In genomic region chr7:21916629-21917028, GRCh38 we compare ENCODE assay signal across 23 cellular contexts.
"Had no signal": no experiment of that assay in that cellular context is flagged by ENCODE, and none has a peak within 500 bp of the region (broad histone marks: within the 10 kb centered on the region; RNA-seq: fewer than 3 reads in every experiment).

No MANE protein-coding gene starts in this region.

- H3K4me1 Mint-ChIP-seq: activated naive CD4-positive, alpha-beta T cell treated with anti-CD3 and anti-CD28 coated beads, Interleukin-2, amount 10 ng/mL, durations not matched to agents 7 days and 5 days had no signal

- ATAC-seq: activated T-cell treated with anti-CD3 and anti-CD28 coated beads, Interleukin-2, amount 50 U/mL, for 72 hours; body of pancreas; gastroesophageal sphincter; heart left ventricle; left ventricle myocardium superior; right lobe of liver; upper lobe of right lung had no signal

- H3K27ac Mint-ChIP-seq: activated naive CD4-positive, alpha-beta T cell treated with anti-CD3 and anti-CD28 coated beads, Interleukin-2, amount 10 ng/mL, durations not matched to agents 7 days and 5 days; activated T-cell treated with anti-CD3 and anti-CD28 coated beads, Interleukin-2, amount 50 U/mL, for 72 hours; nephron; stimulated activated naive CD8-positive, alpha-beta T cell treated with anti-CD3 and anti-CD28 coated beads, Interleukin-15, Interleukin-2, amounts not matched to agents 100 ng/mL and 50 ng/mL, for 24 hours had no signal

- H3K27me3 Mint-ChIP-seq: activated naive CD4-positive, alpha-beta T cell treated with anti-CD3 and anti-CD28 coated beads, Interleukin-2, amount 10 ng/mL, durations not matched to agents 7 days and 5 days; stimulated activated naive CD8-positive, alpha-beta T cell treated with anti-CD3 and anti-CD28 coated beads, Interleukin-15, Interleukin-2, amounts not matched to agents 100 ng/mL and 50 ng/mL, for 24 hours had no signal

- DNase-seq: activated CD4-positive, alpha-beta T cell treated with anti-CD3 and anti-CD28 coated beads for 4 hours; activated CD4-positive, alpha-beta T cell treated with anti-CD3 and anti-CD28 coated beads, Interleukin-2, amount 50 U/mL, for 48 hours; activated CD4-positive, CD25-positive, alpha-beta regulatory T cell; activated effector memory CD4-positive, alpha-beta T cell treated with anti-CD3 and anti-CD28 coated beads, Interleukin-2, amount 50 U/mL, for 16 hours; activated naive CD4-positive, alpha-beta T cell treated with anti-CD3 and anti-CD28 coated beads, Interleukin-2, amount 10 ng/mL, durations not matched to agents 7 days and 5 days; activated T-cell treated with anti-CD3 and anti-CD28 coated beads, Interleukin-2, amount 50 U/mL, for 72 hours; body of pancreas; heart left ventricle; left ventricle myocardium superior; right lobe of liver; stimulated activated CD4-positive, alpha-beta T cell treated with anti-CD3 and anti-CD28 coated beads, Interleukin-1b, Interleukin-23, amount 100 ng/mL, for 48 hours; substantia nigra; T-helper 1 cell; T-helper 9 cell; thyroid gland; upper lobe of right lung had no signal

- H3K4me3 Mint-ChIP-seq: activated naive CD4-positive, alpha-beta T cell treated with anti-CD3 and anti-CD28 coated beads, Interleukin-2, amount 10 ng/mL, durations not matched to agents 7 days and 5 days; activated T-cell treated with anti-CD3 and anti-CD28 coated beads, Interleukin-2, amount 50 U/mL, for 72 hours; nephron; stimulated activated naive CD8-positive, alpha-beta T cell treated with anti-CD3 and anti-CD28 coated beads, Interleukin-15, Interleukin-2, amounts not matched to agents 100 ng/mL and 50 ng/mL, for 24 hours had no signal

- H3K27ac ChIP-seq: body of pancreas, coronary artery, esophagus muscularis mucosa, gastroesophageal sphincter, heart left ventricle, parathyroid adenoma, right lobe of liver, skin epidermis, thyroid gland, upper lobe of right lung had no signal

- H3K9me3 Mint-ChIP-seq: activated naive CD4-positive, alpha-beta T cell treated with anti-CD3 and anti-CD28 coated beads, Interleukin-2, amount 10 ng/mL, durations not matched to agents 7 days and 5 days; activated T-cell treated with anti-CD3 and anti-CD28 coated beads, Interleukin-2, amount 50 U/mL, for 72 hours; nephron; stimulated activated naive CD8-positive, alpha-beta T cell treated with anti-CD3 and anti-CD28 coated beads, Interleukin-15, Interleukin-2, amounts not matched to agents 100 ng/mL and 50 ng/mL, for 24 hours had no signal
